Comparison of ENCODE assay signal across 15 cellular contexts in genomic region chr19:3114018-3114726, GRCh38. TPM values are rescaled to one million over a fixed set of nuclear protein-coding genes. Genes with fewer than 3 reads are reported as not detected.
DNase-seq lines count a peak whose midpoint lies in the region; ATAC-seq lines count a peak whose summit lies in the region.
"Had no signal": no experiment of that assay in that cellular context is flagged by ENCODE, and none has a peak within 500 bp of the region (broad histone marks: within the 10 kb centered on the region; RNA-seq: fewer than 3 reads in every experiment).

No MANE protein-coding gene starts in this region.

- H3K4me3 ChIP-seq in BLaER1 treated with 17β-estradiol and CSF1 and Interleukin-3, amounts not matched to agents 10 nM and 100 nM = no peak overlapping the region
- H3K4me3 ChIP-seq in mesenchymal stem cell (ENCODE audit: insufficient read depth in 1 of 2, low read depth in 1 of 2, low read length in 2 of 2) = no peak overlapping the region
- H3K4me3 ChIP-seq: A549 had no signal

- H3K14ac ChIP-seq in mesenchymal stem cell (ENCODE audit: low read length in 2 of 2) = no peak overlapping the region

- no peak overlapping the region for H2BK5ac ChIP-seq in mesenchymal stem cell (ENCODE audit: low read depth, low read length, poor library complexity, severe bottlenecking)

- H3K4me1 ChIP-seq in BLaER1 treated with 17β-estradiol and CSF1 and Interleukin-3, amounts not matched to agents 10 nM and 100 nM = peaks cover 33 to 97% (median 94%) of the 10 kb centered on the region in 10 experiments
- peaks cover 28% of the 10 kb centered on the region for H3K4me1 ChIP-seq in mesenchymal stem cell (ENCODE audit: control insufficient read depth, insufficient read depth, low read depth, low read length)

- H2AFZ ChIP-seq in mesenchymal stem cell (ENCODE audit: low read depth, low read length) = no peak overlapping the region

- peaks cover 69% of the 10 kb centered on the region for H3K79me1 ChIP-seq in mesenchymal stem cell (replicated peaks; ENCODE audit: low read length, poor library complexity, severe bottlenecking)

- peak overlapping the region in 5 of 11 experiments; percentile 15 to 67 (median 58); a peak in 9 of 22 replicates for H3K9ac ChIP-seq in BLaER1 treated with 17β-estradiol and CSF1 and Interleukin-3, amounts not matched to agents 10 nM and 100 nM
- no peak overlapping the region for H3K9ac ChIP-seq in mesenchymal stem cell (ENCODE audit: low read length)

- H4K8ac ChIP-seq in mesenchymal stem cell (ENCODE audit: low read length) = no peak overlapping the region

- H2BK12ac ChIP-seq in mesenchymal stem cell (ENCODE audit: low read length in 2 of 2) = no peak overlapping the region

- WGBS in mesenchymal stem cell = 96% methylated on average over 30 of the region's 31 CpGs

- no peak overlapping the region for H3K23ac ChIP-seq in mesenchymal stem cell (ENCODE audit: low read length in 2 of 2)

- no peak overlapping the region for H3K4ac ChIP-seq in mesenchymal stem cell (ENCODE audit: low read depth in 1 of 2, low read length in 2 of 2)

- H2AK5ac ChIP-seq in mesenchymal stem cell (ENCODE audit: low read length, severe bottlenecking) = peak overlapping the region; percentile 33

- H3K18ac ChIP-seq in mesenchymal stem cell (ENCODE audit: low read depth in 1 of 2, low read length in 2 of 2) = no peak overlapping the region

- intact Hi-C loops in Right ventricle myocardium superior (cut with DNase I) = no loop called here
- intact Hi-C loops in left ventricle myocardium superior (cut with micrococcal nuclease) = no loop called here

- ATAC-seq in Right ventricle myocardium superior (ENCODE audit: poor library complexity) = peak; percentile 36
- peak; percentile 65 for ATAC-seq in left ventricle myocardium superior
- ATAC-seq in HG03025 (IDR thresholded peaks at IDR 0.05; ENCODE audit: low FRiP score, unreplicated experiment) = no peak
- ATAC-seq in esophagus mucosa = no peak
- ATAC-seq: A549, HCT116 had no signal

- peaks cover 0 to 92% (median 27%) of the 10 kb centered on the region in 11 experiments; a peak in 12 of 22 replicates for H4K20me1 ChIP-seq in BLaER1 treated with 17β-estradiol and CSF1 and Interleukin-3, amounts not matched to agents 10 nM and 100 nM

- H3K27ac ChIP-seq in BLaER1 treated with 17β-estradiol and CSF1 and Interleukin-3, amounts not matched to agents 10 nM and 100 nM = peak overlapping the region in 4 of 11 experiments; percentile 64 to 72 (median 68); a peak in 6 of 22 replicates
- no peak overlapping the region for H3K27ac ChIP-seq in mesenchymal stem cell (ENCODE audit: low read length, poor library complexity, severe bottlenecking)

- peaks cover 0 to 23% (median 0%) of the 10 kb centered on the region in 11 experiments; a peak in 3 of 22 replicates for H3K27me3 ChIP-seq in BLaER1 treated with 17β-estradiol and CSF1 and Interleukin-3, amounts not matched to agents 10 nM and 100 nM
- no peaks in the 10 kb centered on the region for H3K27me3 ChIP-seq in mesenchymal stem cell (ENCODE audit: control insufficient read depth in 1 of 2, insufficient read depth in 1 of 2, low read length in 2 of 2)

- peaks cover 0 to 30% (median 6%) of the 10 kb centered on the region in 11 experiments; a peak in 11 of 22 replicates for H3K36me3 ChIP-seq in BLaER1 treated with 17β-estradiol and CSF1 and Interleukin-3, amounts not matched to agents 10 nM and 100 nM
- H3K36me3 ChIP-seq in mesenchymal stem cell (ENCODE audit: control insufficient read depth in 1 of 2, insufficient read depth in 2 of 2, low read depth in 1 of 2, low read length in 2 of 2) = peaks cover 22 to 81% of the 10 kb centered on the region in 2 experiments

- H3K4me2 ChIP-seq in BLaER1 treated with 17β-estradiol and CSF1 and Interleukin-3, amounts not matched to agents 10 nM and 100 nM = peak overlapping the region in 9 of 11 experiments; percentile 74 to 99 (median 91); a peak in 18 of 22 replicates
- no peak overlapping the region for H3K4me2 ChIP-seq in mesenchymal stem cell (ENCODE audit: low read length, poor library complexity, severe bottlenecking)
- H3K4me2 ChIP-seq: A549 had no signal

- no peak overlapping the region for H4K91ac ChIP-seq in mesenchymal stem cell (ENCODE audit: low read length)

- no peak overlapping the region for H2BK15ac ChIP-seq in mesenchymal stem cell (ENCODE audit: low read depth, poor library complexity, severe bottlenecking)

- no peaks in the 10 kb centered on the region for H3K9me3 ChIP-seq in BLaER1 treated with 17β-estradiol and CSF1 and Interleukin-3, amounts not matched to agents 10 nM and 100 nM (replicated peaks in 1 of 11)
- H3K9me3 ChIP-seq in mesenchymal stem cell (ENCODE audit: control insufficient read depth, low read length) = no peaks in the 10 kb centered on the region
- H3K9me3 ChIP-seq: A549 had no signal

- DNase-seq in Right ventricle myocardium superior (no peak), left ventricle myocardium superior (no peak), mesenchymal stem cell (no peak), retina (no peak), H4 (ENCODE audit: low spot score) (no peak)
- DNase-seq: CD4-positive, CD25-positive, alpha-beta regulatory T cell; DMS53; GF-D8; IMR-90 had no signal

- H2BK120ac ChIP-seq in mesenchymal stem cell (ENCODE audit: low read depth, low read length) = no peak overlapping the region

RNA-seq across cellular contexts. Expression of gene GNA11, which starts 20.0 kb away (rescaled TPM):
- total RNA-seq in Right ventricle myocardium superior (61.3 TPM), left ventricle myocardium superior (74.6 TPM), esophagus mucosa (24.2 TPM)
- 49.8 TPM for polyA plus RNA-seq in mesenchymal stem cell (2013, experiment 1 of 2)
- polyA plus RNA-seq in mesenchymal stem cell (2013, experiment 2 of 2) = 49.0 TPM
- 16.5 and 20.5 TPM in 2 replicates for total RNA-seq in H4 (2014; rRNA removed; shearing (Covaris generic))

RNA-seq across cellular contexts. Expression of gene GNA15, which starts 21.7 kb away (rescaled TPM):
- total RNA-seq in Right ventricle myocardium superior (2.8 TPM), left ventricle myocardium superior (2.1 TPM), esophagus mucosa (105 TPM)
- 0.03 TPM for polyA plus RNA-seq in mesenchymal stem cell (2013, experiment 1 of 2)
- 0.03 TPM for polyA plus RNA-seq in mesenchymal stem cell (2013, experiment 2 of 2)
- total RNA-seq in H4 (2014; rRNA removed; shearing (Covaris generic)) = not detected in 2 replicates
- polyA plus RNA-seq: AG04450, IMR-90 had no signal

RNA-seq across cellular contexts. Expression of gene TLE5, which starts 51.9 kb away (rescaled TPM):
- total RNA-seq in Right ventricle myocardium superior (760 TPM), left ventricle myocardium superior (846 TPM), esophagus mucosa (238 TPM)
- polyA plus RNA-seq in mesenchymal stem cell (2013, experiment 1 of 2) = 329 TPM
- 321 TPM for polyA plus RNA-seq in mesenchymal stem cell (2013, experiment 2 of 2)
- total RNA-seq in H4 (2014; rRNA removed; shearing (Covaris generic)) = 136 and 167 TPM in 2 replicates

Comparison
In these comparisons a context has a peak if more than half of its experiments do, and no peak if none do; other contexts are left out.
1. ATAC-seq: peak in Right ventricle myocardium superior (single experiment) and left ventricle myocardium superior (single experiment); none in HG03025 (single experiment) and esophagus mucosa (single experiment).
2. RNA of gene GNA15, which starts 21.7 kb away (total RNA-seq): 105 TPM in esophagus mucosa (single experiment); 2.8 TPM in Right ventricle myocardium superior (single experiment), 2.1 TPM in left ventricle myocardium superior (single experiment) and not detected in H4; every median in the first group is over 10 times any median in the second.